15 cellular contexts compared by ENCODE assay signal in genomic region chr20:17935186-17935585, GRCh38.
"Had no signal": no experiment of that assay in that cellular context is flagged by ENCODE, and none has a peak within 500 bp of the region (broad histone marks: within the 10 kb centered on the region; RNA-seq: fewer than 3 reads in every experiment).

No MANE protein-coding gene starts in this region.

- H3K27ac ChIP-seq: thyroid gland had no signal

- H3K36me3 ChIP-seq: ascending aorta, gastroesophageal sphincter, thyroid gland had no signal

- DNase-seq: activated CD4-positive, alpha-beta T cell treated with anti-CD3 and anti-CD28 coated beads for 4 hours; activated CD8-positive, alpha-beta memory T cell treated with anti-CD3 and anti-CD28 coated beads, Interleukin-2, amount 50 U/mL, for 4 hours; activated CD8-positive, alpha-beta T cell treated with anti-CD3 and anti-CD28 coated beads for 36 hours; activated naive CD4-positive, alpha-beta T cell; activated T-cell treated with anti-CD3 and anti-CD28 coated beads, Interleukin-2, amount 50 U/mL, for 72 hours; caudate nucleus; effector CD8-positive, alpha-beta T cell; posterior cingulate gyrus; T-cell; thyroid gland had no signal

- H3K9me3 ChIP-seq: ascending aorta, right atrium auricular region, thyroid gland had no signal

- H3K27me3 Mint-ChIP-seq: activated CD8-positive, alpha-beta T cell treated with anti-CD3 and anti-CD28 coated beads for 36 hours had no signal

- H3K27ac Mint-ChIP-seq: activated CD8-positive, alpha-beta T cell treated with anti-CD3 and anti-CD28 coated beads for 36 hours; activated T-cell treated with anti-CD3 and anti-CD28 coated beads, Interleukin-2, amount 50 U/mL, for 72 hours; T-cell had no signal

- H3K4me3 ChIP-seq: ascending aorta, coronary artery, gastroesophageal sphincter, right atrium auricular region, smooth muscle cell, thyroid gland had no signal

- H3K9me3 Mint-ChIP-seq: activated CD8-positive, alpha-beta T cell treated with anti-CD3 and anti-CD28 coated beads for 36 hours; T-cell had no signal

- H3K36me3 Mint-ChIP-seq: T-cell had no signal

- H3K27me3 ChIP-seq: ascending aorta, gastroesophageal sphincter, right atrium auricular region, thyroid gland had no signal

- H3K4me3 Mint-ChIP-seq: activated CD8-positive, alpha-beta T cell treated with anti-CD3 and anti-CD28 coated beads for 36 hours; activated T-cell treated with anti-CD3 and anti-CD28 coated beads, Interleukin-2, amount 50 U/mL, for 72 hours; T-cell had no signal

- ATAC-seq: activated CD8-positive, alpha-beta T cell treated with anti-CD3 and anti-CD28 coated beads for 36 hours; activated T-cell treated with anti-CD3 and anti-CD28 coated beads, Interleukin-2, amount 50 U/mL, for 72 hours; gastroesophageal sphincter; T-cell had no signal
